Comparison of ENCODE assay signal across 14 cellular contexts in genomic region chr12:38386238-38386985, GRCh38.
DNase-seq lines count a peak whose midpoint lies in the region; ATAC-seq and TF ChIP-seq lines count a peak whose summit lies in the region.
"Had no signal": no experiment of that assay in that cellular context is flagged by ENCODE, and none has a peak within 500 bp of the region (broad histone marks: within the 10 kb centered on the region; RNA-seq: fewer than 3 reads in every experiment).

No MANE protein-coding gene starts in this region.

- no peaks in the 10 kb centered on the region for H3K9me3 ChIP-seq in thoracic aorta
- peaks cover 10% of the 10 kb centered on the region; the same call in 1 of the 2 replicates for H3K9me3 ChIP-seq in Karpas-422 (ENCODE audit: low read length)

- DNase-seq in DMS53 (lab: John Stamatoyannopoulos, UW) = peak; percentile 29
- DNase-seq in DMS53 treated with DMSO at 0.1 percent for 48 hours (lab: John Stamatoyannopoulos, UW; ENCODE audit: unreplicated experiment) = no peak
- peak; percentile 2 for DNase-seq in NOMO-1 treated with dmso at 0.1 percent for 144 hours (lab: John Stamatoyannopoulos, UW; ENCODE audit: unreplicated experiment)
- no peak for DNase-seq in thoracic aorta (ENCODE audit: low spot score)
- DNase-seq in Karpas-422 = no peak
- DNase-seq in activated CD4-positive, alpha-beta T cell treated with anti-CD3 and anti-CD28 coated beads, Interleukin-2, amount 50 U/mL, for 1 hour = no peak
- no peak for DNase-seq in stimulated activated CD8-positive, alpha-beta memory T cell treated with anti-CD3 and anti-CD28 coated beads, Interleukin-4, amount 100 ng/mL, for 48 hours
- DNase-seq: activated CD4-positive, alpha-beta memory T cell treated with anti-CD3 and anti-CD28 coated beads for 36 hours; activated naive CD4-positive, alpha-beta T cell; cerebellar nuclear complex; DMS 273 treated with DMSO at 0.1 percent for 48 hours had no signal

- TF ChIP-seq CTCF in thoracic aorta (IDR thresholded peaks at IDR 0.05) = no peak

- H2AFZ ChIP-seq in Karpas-422 (ENCODE audit: low read length) = no peak overlapping the region

- no peaks in the 10 kb centered on the region for H4K20me1 ChIP-seq in Karpas-422 (ENCODE audit: insufficient read depth, low read depth, low read length)

- no peaks in the 10 kb centered on the region for H3K9me2 ChIP-seq in Karpas-422 (replicated peaks; ENCODE audit: insufficient read depth, low read length)

- H3K4me1 ChIP-seq in thoracic aorta (ENCODE audit: control insufficient read depth in 1 of 2, low read depth in 2 of 2) = no peaks in the 10 kb centered on the region
- no peaks in the 10 kb centered on the region for H3K4me1 ChIP-seq in Karpas-422 (ENCODE audit: low read length)

- no peak overlapping the region for H3K4me2 ChIP-seq in Karpas-422 (ENCODE audit: low read depth, low read length, poor library complexity, severe bottlenecking)
- H3K4me2 ChIP-seq: GM23338 had no signal

- H3K27ac ChIP-seq in thoracic aorta = no peak overlapping the region
- no peak overlapping the region for H3K27ac ChIP-seq in Karpas-422 (ENCODE audit: low read length)
- H3K27ac ChIP-seq: 22Rv1 had no signal

- H3K79me2 ChIP-seq in Karpas-422 (ENCODE audit: low read length) = no peaks in the 10 kb centered on the region

- H3K4me3 ChIP-seq in thoracic aorta = peak overlapping the region; percentile 16
- H3K4me3 ChIP-seq in Karpas-422 (ENCODE audit: low read length) = no peak overlapping the region
- H3K4me3 ChIP-seq: GM23338 had no signal

- no peaks in the 10 kb centered on the region for H3K27me3 ChIP-seq in thoracic aorta (replicated peaks; ENCODE audit: insufficient read depth)
- H3K27me3 ChIP-seq in Karpas-422 (ENCODE audit: low read length) = no peaks in the 10 kb centered on the region

- H3K9ac ChIP-seq in Karpas-422 (ENCODE audit: low read length) = no peak overlapping the region

- ATAC-seq in HG03095 (IDR thresholded peaks at IDR 0.05; ENCODE audit: unreplicated experiment) (peak; percentile 66), thoracic aorta (ENCODE audit: insufficient number of reproducible peaks, low FRiP score, low read depth) (no peak)
- ATAC-seq: GM23338 had no signal

- H3K36me3 ChIP-seq in thoracic aorta (no peaks in the 10 kb centered on the region), Karpas-422 (ENCODE audit: insufficient read depth, low read length) (no peaks in the 10 kb centered on the region)

Comparison
In these comparisons a context has a peak if more than half of its experiments do, and no peak if none do; other contexts are left out.
1. DNase-seq: peak in DMS53 (single experiment) and NOMO-1 treated with dmso at 0.1 percent for 144 hours (single experiment); none in DMS53 treated with DMSO at 0.1 percent for 48 hours (single experiment), thoracic aorta (single experiment), Karpas-422 (single experiment), activated CD4-positive, alpha-beta T cell treated with anti-CD3 and anti-CD28 coated beads, Interleukin-2, amount 50 U/mL, for 1 hour (single experiment) and stimulated activated CD8-positive, alpha-beta memory T cell treated with anti-CD3 and anti-CD28 coated beads, Interleukin-4, amount 100 ng/mL, for 48 hours (single experiment).